Comparison of ENCODE assay signal across 17 cellular contexts in genomic region chr2:84435331-84436081, GRCh38. TPM values are rescaled to one million over a fixed set of nuclear protein-coding genes. Genes with fewer than 3 reads are reported as not detected.
DNase-seq lines count a peak whose midpoint lies in the region; ATAC-seq and TF ChIP-seq lines count a peak whose summit lies in the region.
"Had no signal": no experiment of that assay in that cellular context is flagged by ENCODE, and none has a peak within 500 bp of the region (broad histone marks: within the 10 kb centered on the region; RNA-seq: fewer than 3 reads in every experiment).

No MANE protein-coding gene starts in this region.

- H3K36me3 ChIP-seq in osteoblast (ENCODE audit: insufficient read depth, low read length) (peaks cover 36% of the 10 kb centered on the region), WERI-Rb-1 (peaks cover 93% of the 10 kb centered on the region)

- peak overlapping the region; percentile 5 for H3K4me2 ChIP-seq in osteoblast (ENCODE audit: insufficient read depth, low read length)

- H3K27ac ChIP-seq in right cardiac atrium (ENCODE audit: low read length), result no peak overlapping the region
- H3K27ac ChIP-seq in osteoblast (ENCODE audit: low read depth, low read length), result no peak overlapping the region
- no peak overlapping the region for H3K27ac ChIP-seq in WERI-Rb-1
- H3K27ac ChIP-seq: SJCRH30, thoracic aorta had no signal

- DNase-seq in EH (ENCODE audit: low read depth) (peak; percentile 70), anterior cingulate cortex (lab: John Stamatoyannopoulos, UW) (peak in 34 of 58 donors; percentile 1 to 72 (median 18)), right cardiac atrium (peak; percentile 25 to 47 (median 45)), osteoblast (ENCODE audit: insufficient read length, low spot score, missing footprints) (no peak), NCI-H82 (lab: John Stamatoyannopoulos, UW) (no peak), WERI-Rb-1 (no peak)
- no peak for DNase-seq in activated naive CD4-positive, alpha-beta T cell treated with anti-CD3 and anti-CD28 coated beads, Interleukin-2, amount 50 U/mL, for 16 hours
- DNase-seq: activated effector memory CD4-positive, alpha-beta T cell treated with anti-CD3 and anti-CD28 coated beads, Interleukin-2, amount 50 U/mL, for 16 hours; CD4-positive, alpha-beta T cell; GOT3; Kasumi-1; NCI-H510A; SJCRH30 had no signal

- H3K4me1 ChIP-seq in right cardiac atrium (ENCODE audit: control insufficient read depth, insufficient read depth, low read length) (peaks cover 4% of the 10 kb centered on the region), osteoblast (ENCODE audit: insufficient read depth, low read length) (peaks cover 5% of the 10 kb centered on the region)
- H3K4me1 ChIP-seq: SJCRH30 had no signal

- H3K9me3 ChIP-seq in right cardiac atrium (ENCODE audit: control insufficient read depth, low read length) (no peaks in the 10 kb centered on the region), osteoblast (ENCODE audit: low read depth, low read length) (no peaks in the 10 kb centered on the region), WERI-Rb-1 (ENCODE audit: severe bottlenecking) (no peaks in the 10 kb centered on the region)
- H3K9me3 ChIP-seq: SJCRH30, thoracic aorta had no signal

- 41% methylated on average over 7 of the region's 7 CpGs for WGBS in right cardiac atrium

- no peaks in the 10 kb centered on the region for H3K79me2 ChIP-seq in osteoblast (ENCODE audit: insufficient read depth, low read length)

- ATAC-seq in right cardiac atrium (peak; percentile 75 to 84), HG03039 (IDR thresholded peaks at IDR 0.05; ENCODE audit: unreplicated experiment) (no peak)
- ATAC-seq: activated CD4-positive, CD25-positive, alpha-beta regulatory T cell treated with anti-CD3 and anti-CD28 coated beads, Interleukin-2, amount 50 U/mL, for 24 hours had no signal

- H4K20me1 ChIP-seq in osteoblast (ENCODE audit: insufficient read depth, low read length), result no peaks in the 10 kb centered on the region

- H3K27me3 ChIP-seq in right cardiac atrium (ENCODE audit: control insufficient read depth, insufficient read depth) (no peaks in the 10 kb centered on the region), osteoblast (ENCODE audit: insufficient read depth, low read length) (no peaks in the 10 kb centered on the region), WERI-Rb-1 (ENCODE audit: insufficient read depth, low read depth, severe bottlenecking) (no peaks in the 10 kb centered on the region)
- H3K27me3 ChIP-seq: dorsolateral prefrontal cortex, SJCRH30 had no signal

- no peak overlapping the region for H2AFZ ChIP-seq in osteoblast (ENCODE audit: low read length)

- no peak overlapping the region for H3K4me3 ChIP-seq in right cardiac atrium (ENCODE audit: low read length)
- no peak overlapping the region for H3K4me3 ChIP-seq in osteoblast (ENCODE audit: insufficient read depth, low read length)
- no peak overlapping the region for H3K4me3 ChIP-seq in WERI-Rb-1 (ENCODE audit: low read depth, low read length)
- H3K4me3 ChIP-seq: SJCRH30, thoracic aorta had no signal

- TF ChIP-seq CTCF in osteoblast (IDR thresholded peaks at IDR 0.05; ENCODE audit: extremely low read depth, low read depth, low read length) (no peak), WERI-Rb-1 (IDR thresholded peaks at IDR 0.05; ENCODE audit: low read depth, low read length) (no peak)

- intact Hi-C loops in right cardiac atrium (cut with DNase I), result no loop called here

RNA-seq across cellular contexts. Expression of gene SUCLG1, which starts 23.6 kb away (rescaled TPM):
- total RNA-seq in right cardiac atrium (100 to 1,000 TPM; 161 to 208 (median 193) TPM), osteoblast (45.2 and 57.2 TPM in 2 replicates)
- polyA plus RNA-seq in right cardiac atrium, result 307 TPM

Comparison
In these comparisons a context has a peak if more than half of its experiments do, and no peak if none do; other contexts are left out.
1. DNase-seq: peak in EH (single experiment), anterior cingulate cortex (34 of 58) and right cardiac atrium (3 of 3); none in osteoblast (single experiment), NCI-H82 (single experiment), activated naive CD4-positive, alpha-beta T cell treated with anti-CD3 and anti-CD28 coated beads, Interleukin-2, amount 50 U/mL, for 16 hours (single experiment) and WERI-Rb-1 (single experiment).